Comparison of ENCODE assay signal across 11 cellular contexts in the genomic region with DNA sequence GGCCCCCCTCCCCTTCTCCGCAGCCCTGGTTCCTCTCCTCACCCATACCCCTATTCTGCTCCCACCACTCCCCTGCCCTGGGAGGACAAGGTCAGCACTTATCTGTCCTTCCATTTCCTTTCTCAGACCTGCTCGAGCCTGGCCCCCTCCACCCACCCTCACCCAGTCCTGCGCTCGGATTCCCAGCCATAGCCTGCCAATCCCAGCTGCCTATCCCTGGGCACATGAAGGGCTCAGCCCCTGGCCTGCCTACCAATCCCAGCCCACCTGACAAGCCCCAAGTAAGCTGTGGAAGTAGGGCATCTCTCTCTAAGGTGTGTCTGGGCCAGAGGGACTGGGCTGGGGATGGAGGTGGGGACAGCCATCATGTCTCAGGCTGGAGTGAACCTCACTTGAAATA. TPM values are rescaled to one million over a fixed set of nuclear protein-coding genes. Genes with fewer than 3 reads are reported as not detected.
DNase-seq lines count a peak whose midpoint lies in the region; ATAC-seq and TF ChIP-seq lines count a peak whose summit lies in the region.
"Had no signal": no experiment of that assay in that cellular context is flagged by ENCODE, and none has a peak within 500 bp of the region (broad histone marks: within the 10 kb centered on the region; RNA-seq: fewer than 3 reads in every experiment).

No MANE protein-coding gene starts in this region.

- no peak for ATAC-seq in Right ventricle myocardium inferior

- H3K36me3 ChIP-seq in cardiac muscle cell (no peaks in the 10 kb centered on the region), thyroid gland (no peaks in the 10 kb centered on the region)
- H3K36me3 ChIP-seq: left ventricle myocardium inferior had no signal

- peak overlapping the region; percentile 73 for H3K27ac ChIP-seq in cardiac muscle cell
- H3K27ac ChIP-seq in thyroid gland: peak overlapping the region; percentile 84 to 94 (median 94)
- H3K27ac ChIP-seq: left ventricle myocardium inferior had no signal

- H3K4me1 ChIP-seq in cardiac muscle cell (ENCODE audit: low read depth) (peaks cover 39% of the 10 kb centered on the region), thyroid gland (peaks cover 39 to 45% of the 10 kb centered on the region in 2 donors)

- no peaks in the 10 kb centered on the region for H3K9me3 ChIP-seq in cardiac muscle cell (ENCODE audit: low read depth)
- no peaks in the 10 kb centered on the region for H3K9me3 ChIP-seq in thyroid gland
- H3K9me3 ChIP-seq: A549, left ventricle myocardium inferior had no signal

- H3K27me3 ChIP-seq in cardiac muscle cell (peaks cover 24% of the 10 kb centered on the region), thyroid gland (peaks cover under 1% of the 10 kb centered on the region)

- DNase-seq in cardiac muscle cell (ENCODE audit: low read depth in 1 of 2, low spot score in 1 of 2): peak in 1 of 2 donors; percentile 41
- DNase-seq in Right ventricle myocardium inferior (ENCODE audit: missing footprints): no peak
- no peak for DNase-seq in epithelial cell of proximal tubule (ENCODE audit: low read depth)
- peak; percentile 36 to 67 for DNase-seq in thyroid gland
- no peak for DNase-seq in cerebellar nuclear complex (lab: John Stamatoyannopoulos, UW)
- DNase-seq in EL: no peak
- DNase-seq: left ventricle myocardium inferior, NCI-H1694 treated with DMSO at 0.1 percent for 48 hours, RPMI8226 had no signal

- H3K4me3 ChIP-seq in cardiac muscle cell (no peak overlapping the region), epithelial cell of proximal tubule (ENCODE audit: low read depth, low read length) (peak overlapping the region; percentile 21), thyroid gland (replicated peaks in 1 of 3) (no peak overlapping the region)
- H3K4me3 ChIP-seq: A549, left ventricle myocardium inferior had no signal

- 15 to 22% methylated on average over 4 of the region's 4 CpGs for WGBS in thyroid gland, 2 donors

- TF ChIP-seq POLR2A in thyroid gland (IDR thresholded peaks at IDR 0.05): no peak

- TF ChIP-seq CTCF in cardiac muscle cell (IDR thresholded peaks at IDR 0.05; ENCODE audit: low read depth, low read length) (no peak), epithelial cell of proximal tubule (conservative IDR thresholded peaks at IDR 0.05; ENCODE audit: low read depth, low read length) (no peak), thyroid gland (IDR thresholded peaks at IDR 0.05) (no peak)

- intact Hi-C loops in Right ventricle myocardium inferior (cut with DNase I): no loop called here
- intact Hi-C loops in thyroid gland (cut with DNase I): no loop called here

RNA-seq across cellular contexts. Expression of a gene that starts 5.4 kb away (rescaled TPM):
- total RNA-seq in cardiac muscle cell (0.56 and 0.66 TPM in 2 replicates), Right ventricle myocardium inferior (not detected), epithelial cell of proximal tubule (0.36 and 3.9 TPM in 2 replicates), thyroid gland (1 to 10 TPM; 2.3 to 4.2 (median 3.2) TPM)
- 0.86 TPM in 1 of 2 replicates, not detected in the other for polyA plus RNA-seq in cardiac muscle cell
- total RNA-seq: cardiac septum, left ventricle myocardium inferior had no signal

RNA-seq across cellular contexts. Expression of a gene that starts 28.6 kb away (rescaled TPM):
- total RNA-seq in cardiac muscle cell (not detected in 2 replicates), Right ventricle myocardium inferior (not detected), epithelial cell of proximal tubule (0.52 TPM in 1 of 2 replicates, not detected in the other), thyroid gland (1 to 10 TPM in 3 of 4 donors, under 1 TPM in 1; 0.67 to 7.3 (median 6.0) TPM)
- not detected in 2 replicates for polyA plus RNA-seq in cardiac muscle cell
- total RNA-seq: cardiac septum, left ventricle myocardium inferior had no signal

RNA-seq across cellular contexts. Expression of a gene that starts 54.0 kb away (rescaled TPM):
- total RNA-seq in cardiac muscle cell: 22.3 and 42.0 TPM in 2 replicates
- 29.8 and 46.2 TPM in 2 replicates for polyA plus RNA-seq in cardiac muscle cell
- 180 TPM for total RNA-seq in Right ventricle myocardium inferior
- total RNA-seq in epithelial cell of proximal tubule: 4.6 and 17.3 TPM in 2 replicates
- total RNA-seq in thyroid gland: 10 to 100 TPM; 13.6 to 22.4 (median 16.9) TPM

Comparison
In these comparisons a context has a peak if more than half of its experiments do, and no peak if none do; other contexts are left out.
1. DNase-seq: peak in thyroid gland (2 of 2); none in Right ventricle myocardium inferior (single experiment), epithelial cell of proximal tubule (single experiment), cerebellar nuclear complex (0 of 2) and EL (single experiment).